In genomic region chr18:22194151-22194598, GRCh38 we compare ENCODE assay signal across 12 cellular contexts. TPM values are rescaled to one million over a fixed set of nuclear protein-coding genes. Genes with fewer than 3 reads are reported as not detected.
DNase-seq lines count a peak whose midpoint lies in the region; ATAC-seq, FAIRE-seq and TF ChIP-seq lines count a peak whose summit lies in the region.
"Had no signal": no experiment of that assay in that cellular context is flagged by ENCODE, and none has a peak within 500 bp of the region (broad histone marks: within the 10 kb centered on the region; RNA-seq: fewer than 3 reads in every experiment).

No MANE protein-coding gene starts in this region.

- H3K9me3 ChIP-seq in H9 (ENCODE audit: control insufficient read depth, low read depth, low read length) (no peaks in the 10 kb centered on the region), pancreas (no peaks in the 10 kb centered on the region), WERI-Rb-1 (ENCODE audit: severe bottlenecking) (no peaks in the 10 kb centered on the region)

- no peaks in the 10 kb centered on the region for H3K79me2 ChIP-seq in H9 (ENCODE audit: insufficient read depth, low read length)

- H3K27me3 Mint-ChIP-seq in H9 (ENCODE audit: low read depth) = peaks cover 25% of the 10 kb centered on the region
- H3K27me3 Mint-ChIP-seq in activated naive CD4-positive, alpha-beta T cell treated with anti-CD3 and anti-CD28 coated beads for 36 hours (ENCODE audit: low read depth) = peaks cover 17% of the 10 kb centered on the region
- peaks cover 30% of the 10 kb centered on the region for H3K27me3 Mint-ChIP-seq in stimulated activated naive CD8-positive, alpha-beta T cell treated with anti-CD3 and anti-CD28 coated beads, Interleukin-15, amount 100 ng/mL, for 72 hours

- H2BK20ac ChIP-seq in H9 (ENCODE audit: low read depth, low read length, poor library complexity, severe bottlenecking) = no peak overlapping the region

- H2BK5ac ChIP-seq in H9 (ENCODE audit: insufficient read length, low read length) = no peak overlapping the region

- WGBS in H9 (ENCODE audit: extremely low coverage, insufficient read length, low lambda C conversion rate) = no CpG with 5 or more reads among the region's 7 CpGs
- 15 to 23% methylated on average over 7 of the region's 7 CpGs for WGBS in pancreas, 2 donors

- H4K91ac ChIP-seq in H9 (ENCODE audit: insufficient read length, low read depth, low read length) = no peak overlapping the region

- H3K9me3 Mint-ChIP-seq in H9 = no peaks in the 10 kb centered on the region
- H3K9me3 Mint-ChIP-seq in activated naive CD4-positive, alpha-beta T cell treated with anti-CD3 and anti-CD28 coated beads for 36 hours = no peaks in the 10 kb centered on the region
- no peaks in the 10 kb centered on the region for H3K9me3 Mint-ChIP-seq in stimulated activated naive CD8-positive, alpha-beta T cell treated with anti-CD3 and anti-CD28 coated beads, Interleukin-15, amount 100 ng/mL, for 72 hours

- H2AK5ac ChIP-seq in H9 (ENCODE audit: insufficient read length, low read length) = no peak overlapping the region

- H3K4me1 ChIP-seq in H9 (ENCODE audit: insufficient read depth, low read length) (no peaks in the 10 kb centered on the region), pancreas (peaks cover 32 to 48% (median 42%) of the 10 kb centered on the region in 3 donors)

- H3K36me3 Mint-ChIP-seq in H9 (ENCODE audit: insufficient read depth in 1 of 3, low read depth in 3 of 3) = no peaks in the 10 kb centered on the region
- no peaks in the 10 kb centered on the region for H3K36me3 Mint-ChIP-seq in activated naive CD4-positive, alpha-beta T cell treated with anti-CD3 and anti-CD28 coated beads for 36 hours (ENCODE audit: low read depth)

- no peak overlapping the region for H4K5ac ChIP-seq in H9 (ENCODE audit: insufficient read length, low read depth, low read length)

- peaks cover 11 to 25% of the 10 kb centered on the region in 2 experiments for H3K4me1 Mint-ChIP-seq in H9
- H3K4me1 Mint-ChIP-seq in activated naive CD4-positive, alpha-beta T cell treated with anti-CD3 and anti-CD28 coated beads for 36 hours (ENCODE audit: low read depth) = no peaks in the 10 kb centered on the region
- H3K4me1 Mint-ChIP-seq in stimulated activated naive CD8-positive, alpha-beta T cell treated with anti-CD3 and anti-CD28 coated beads, Interleukin-15, amount 100 ng/mL, for 72 hours = peaks cover 6% of the 10 kb centered on the region

- H3K23ac ChIP-seq in H9 (ENCODE audit: insufficient read length, low read depth, low read length) = no peak overlapping the region

- no peaks in the 10 kb centered on the region for H3K23me2 ChIP-seq in H9 (ENCODE audit: insufficient read length, low read depth, low read length, poor library complexity, severe bottlenecking)

- no peaks in the 10 kb centered on the region for H3K79me1 ChIP-seq in H9 (ENCODE audit: insufficient read depth, low read depth, low read length, poor library complexity, severe bottlenecking)

- no peak overlapping the region for H3K9ac ChIP-seq in H9 (ENCODE audit: extremely low read depth, insufficient read length, low read length)

- FAIRE-seq in pancreas (lab: Jason Lieb, UNC) = no peak

- H3K4me3 Mint-ChIP-seq in H9 = no peak overlapping the region
- no peak overlapping the region for H3K4me3 Mint-ChIP-seq in activated naive CD4-positive, alpha-beta T cell treated with anti-CD3 and anti-CD28 coated beads for 36 hours
- no peak overlapping the region for H3K4me3 Mint-ChIP-seq in stimulated activated naive CD8-positive, alpha-beta T cell treated with anti-CD3 and anti-CD28 coated beads, Interleukin-15, amount 100 ng/mL, for 72 hours

- no peak overlapping the region for H2BK15ac ChIP-seq in H9 (ENCODE audit: low read depth, low read length)

- H3K56ac ChIP-seq in H9 (ENCODE audit: insufficient read length, low read depth, low read length) = no peak overlapping the region

- H2AFZ ChIP-seq in H9 (ENCODE audit: low read length) = no peak overlapping the region

- H3K18ac ChIP-seq in H9 (ENCODE audit: insufficient read length, low read depth, low read length) = peak overlapping the region; percentile 1

- no peak overlapping the region for H3K27ac ChIP-seq in H9 (ENCODE audit: insufficient read length, low read depth, low read length)
- H3K27ac ChIP-seq in brain microvascular endothelial cell = peak overlapping the region; percentile 50
- peak overlapping the region in 3 of 4 donors; percentile 4 to 80 (median 80) for H3K27ac ChIP-seq in pancreas
- no peak overlapping the region for H3K27ac ChIP-seq in WERI-Rb-1

- intact Hi-C loops in pancreas (cut with DNase I) = no loop called here
- intact Hi-C loops in activated naive CD4-positive, alpha-beta T cell treated with anti-CD3 and anti-CD28 coated beads for 36 hours (cut with micrococcal nuclease) = no loop called here

- H2BK12ac ChIP-seq in H9 (ENCODE audit: insufficient read length, low read depth, low read length) = no peak overlapping the region

- peak overlapping the region; percentile 74; the same call in 1 of the 2 replicates for H3K14ac ChIP-seq in H9 (ENCODE audit: insufficient read depth, low read length)

- no peak overlapping the region for H2BK120ac ChIP-seq in H9 (ENCODE audit: low read depth, low read length, poor library complexity, severe bottlenecking)

- TF ChIP-seq CTCF in H9 (conservative IDR thresholded peaks at IDR 0.05) (no peak), brain microvascular endothelial cell (IDR thresholded peaks at IDR 0.05; ENCODE audit: low read depth, low read length, missing control alignments) (no peak), pancreas (IDR thresholded peaks at IDR 0.05) (no peak), WERI-Rb-1 (IDR thresholded peaks at IDR 0.05; ENCODE audit: low read depth, low read length) (no peak)

- in situ Hi-C loops in brain microvascular endothelial cell (cut with HindIII; ENCODE audit: low pct_ligation_motif_present, low sequenced_read_pairs) = loop anchor here (25.0 kb wide), 1 partner anchor 368 kb away; no protein-coding TSS in a partner anchor

- H3K4me3 ChIP-seq in brain microvascular endothelial cell (ENCODE audit: low read depth, low read length) (no peak overlapping the region), pancreas (no peak overlapping the region), WERI-Rb-1 (ENCODE audit: low read depth, low read length) (no peak overlapping the region)

- ATAC-seq in pancreas = peak; percentile 9 to 51 (median 38)
- no peak for ATAC-seq in stimulated activated naive CD8-positive, alpha-beta T cell treated with anti-CD3 and anti-CD28 coated beads, Interleukin-15, amount 100 ng/mL, for 72 hours

- no peaks in the 10 kb centered on the region for H3K27me3 ChIP-seq in H9 (ENCODE audit: insufficient read depth, low read length)
- no peaks in the 10 kb centered on the region for H3K27me3 ChIP-seq in brain microvascular endothelial cell (replicated peaks)
- no peaks in the 10 kb centered on the region for H3K27me3 ChIP-seq in pancreas
- H3K27me3 ChIP-seq in WERI-Rb-1 (ENCODE audit: insufficient read depth, low read depth, severe bottlenecking) = peaks cover 95% of the 10 kb centered on the region

- CTCF ChIA-PET in activated naive CD4-positive, alpha-beta T cell treated with anti-CD3 and anti-CD28 coated beads for 36 hours (lab: Charles Lee) = no interaction called here

- peaks cover 49% of the 10 kb centered on the region for H3K36me3 ChIP-seq in brain microvascular endothelial cell (replicated peaks)
- H3K36me3 ChIP-seq in pancreas = peaks cover 0 to 6% (median under 1%) of the 10 kb centered on the region in 3 donors
- no peaks in the 10 kb centered on the region for H3K36me3 ChIP-seq in WERI-Rb-1

- DNase-seq in H9 = no peak
- no peak for DNase-seq in brain microvascular endothelial cell
- peak; percentile 30 for DNase-seq in iPS-NIHi11 (ENCODE audit: low spot score)
- DNase-seq in pancreas = peak in 2 of 6 donors; percentile 28 to 34
- no peak for DNase-seq in activated naive CD4-positive, alpha-beta T cell treated with anti-CD3 and anti-CD28 coated beads for 36 hours
- no peak for DNase-seq in WERI-Rb-1
- no peak for DNase-seq in H4 (ENCODE audit: low spot score)
- no peak for DNase-seq in stimulated activated naive CD8-positive, alpha-beta T cell treated with anti-CD3 and anti-CD28 coated beads, Interleukin-15, amount 100 ng/mL, for 72 hours
- DNase-seq: amygdala, NCI-H1930 had no signal

- H3K4ac ChIP-seq in H9 (ENCODE audit: low read depth, low read length) = no peak overlapping the region

- no peak overlapping the region for H3K27ac Mint-ChIP-seq in H9
- no peak overlapping the region for H3K27ac Mint-ChIP-seq in activated naive CD4-positive, alpha-beta T cell treated with anti-CD3 and anti-CD28 coated beads for 36 hours
- no peak overlapping the region for H3K27ac Mint-ChIP-seq in stimulated activated naive CD8-positive, alpha-beta T cell treated with anti-CD3 and anti-CD28 coated beads, Interleukin-15, amount 100 ng/mL, for 72 hours

- H3T11ph ChIP-seq in H9 (ENCODE audit: low read length) = no peak overlapping the region

- H3K4me2 ChIP-seq in H9 (ENCODE audit: insufficient read depth, insufficient read length, low read length) = no peak overlapping the region

- H4K20me1 ChIP-seq in H9 (ENCODE audit: control insufficient read depth, insufficient read depth, insufficient read length) = no peaks in the 10 kb centered on the region

- H4K8ac ChIP-seq in H9 (replicated peaks; ENCODE audit: insufficient read length, low read depth, low read length) = no peak overlapping the region

RNA-seq across cellular contexts. Expression of gene GATA6, which starts 24.8 kb away (rescaled TPM):
- 0.04 TPM in 1 of 2 replicates, not detected in the other for total RNA-seq in H9 (2021)
- total RNA-seq in pancreas = 10 to 100 TPM; 18.8 to 36.4 (median 24.9) TPM
- 10 to 100 TPM; 15.4 to 20.1 TPM for polyA plus RNA-seq in pancreas
- not detected for total RNA-seq in activated naive CD4-positive, alpha-beta T cell treated with anti-CD3 and anti-CD28 coated beads for 36 hours
- 6.5 and 7.5 TPM in 2 replicates for total RNA-seq in H4 (2014; rRNA removed; shearing (Covaris generic))
- total RNA-seq: OCI-LY7; T-helper 2 cell treated with Interferon-gamma antibody and Interleukin-4, amounts not matched to agents 100 ng/mL and 5 ng/mL, for 36 hours had no signal

Comparison
In these comparisons a context has a peak if more than half of its experiments do, and no peak if none do; other contexts are left out.
1. H3K27ac ChIP-seq: peak in brain microvascular endothelial cell (single experiment) and pancreas (3 of 4); none in H9 (single experiment) and WERI-Rb-1 (single experiment).